11 cellular contexts compared by ENCODE assay signal in the genomic region with DNA sequence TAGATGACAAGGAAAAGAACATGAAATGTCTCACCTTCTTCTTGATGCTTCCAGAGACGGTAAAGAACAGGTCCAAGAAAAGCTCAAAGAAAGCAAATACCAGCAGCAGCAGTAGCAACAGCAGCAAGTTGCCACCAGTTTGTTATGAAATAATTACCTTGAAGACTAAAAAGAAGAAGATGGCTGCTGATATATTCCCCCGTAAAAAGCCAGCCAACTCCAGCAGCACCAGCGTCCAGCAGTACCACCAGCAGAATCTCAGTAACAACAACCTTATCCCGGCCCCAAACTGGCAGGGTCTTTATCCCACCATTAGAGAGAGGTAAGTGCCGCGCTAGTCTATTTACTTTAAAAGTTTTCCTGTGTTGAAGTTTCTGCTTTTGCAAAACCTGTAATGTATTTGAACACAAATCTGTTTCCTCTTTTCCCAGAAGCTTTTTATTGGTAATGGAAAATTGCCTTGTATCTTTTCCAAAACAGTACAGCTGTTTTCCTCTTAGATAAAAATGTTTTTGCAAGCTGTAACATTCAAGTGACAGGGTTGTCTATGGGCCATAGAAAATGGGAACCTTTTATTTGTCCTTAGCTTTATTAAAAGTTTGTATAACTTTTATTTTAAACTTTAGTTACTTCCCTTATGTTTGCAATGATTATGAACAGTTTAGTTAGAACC. TPM values are rescaled to one million over a fixed set of nuclear protein-coding genes. Genes with fewer than 3 reads are reported as not detected.
DNase-seq lines count a peak whose midpoint lies in the region; ATAC-seq and TF ChIP-seq lines count a peak whose summit lies in the region.
"Had no signal": no experiment of that assay in that cellular context is flagged by ENCODE, and none has a peak within 500 bp of the region (broad histone marks: within the 10 kb centered on the region; RNA-seq: fewer than 3 reads in every experiment).

No MANE protein-coding gene starts in this region.

- intact Hi-C loops in ovary (cut with DNase I) = no loop called here

- no peaks in the 10 kb centered on the region for H3K27me3 ChIP-seq in AG04450 (ENCODE audit: control insufficient read depth, insufficient read depth, low read length)
- no peaks in the 10 kb centered on the region for H3K27me3 ChIP-seq in ovary
- no peaks in the 10 kb centered on the region for H3K27me3 ChIP-seq in brain microvascular endothelial cell (replicated peaks)

- POLR2A ChIA-PET in AG04450 (lab: Yijun Ruan, JAX) = interaction anchor here (1.1 kb wide), 1 partner anchor 109 kb away, joined by 3 read pairs; no protein-coding TSS in a partner anchor

- DNase-seq in AG04450 (ENCODE audit: low read depth, low spot score) (no peak), NCI-H748 (lab: John Stamatoyannopoulos, UW; ENCODE audit: unreplicated experiment) (peak; percentile 64), fibroblast of pulmonary artery (ENCODE audit: low read depth) (peak; percentile 24), ovary (no peak), GM13977 (ENCODE audit: low spot score) (no peak), brain microvascular endothelial cell (no peak)
- no peak for DNase-seq in activated CD4-positive, alpha-beta T cell treated with anti-CD3 and anti-CD28 coated beads, Interleukin-2, amount 50 U/mL, for 48 hours
- DNase-seq: activated T-cell treated with anti-CD3 and anti-CD28 coated beads, Interleukin-2, amount 50 U/mL, for 24 hours; stimulated activated naive CD8-positive, alpha-beta T cell treated with anti-CD3 and anti-CD28 coated beads, Interleukin-15, amount 100 ng/mL, for 72 hours had no signal

- 3 to 8% (median 7%) methylated on average over 6 of the region's 6 CpGs for WGBS in ovary, 3 donors

- H3K4me1 ChIP-seq in ovary (ENCODE audit: insufficient read depth) = peaks cover 14% of the 10 kb centered on the region
- H3K4me1 ChIP-seq: Caco-2 had no signal

- in situ Hi-C loops in GM13977 (cut with MboI; ENCODE audit: low pct_unique_long_range_greater_than_20kb, low sequenced_read_pairs, unreplicated experiment) (no loop called here), brain microvascular endothelial cell (cut with HindIII; ENCODE audit: low pct_ligation_motif_present, low sequenced_read_pairs) (no loop called here)

- no peak for TF ChIP-seq CTCF in AG04450 (IDR thresholded peaks at IDR 0.05; ENCODE audit: low read depth, low read length)
- no peak for TF ChIP-seq CTCF in fibroblast of pulmonary artery (IDR thresholded peaks at IDR 0.05; ENCODE audit: low read length, missing control alignments)
- TF ChIP-seq CTCF in ovary (IDR thresholded peaks at IDR 0.05) = no peak
- TF ChIP-seq CTCF in GM13977 (IDR thresholded peaks at IDR 0.05; ENCODE audit: extremely low read depth, insufficient read depth, missing control alignments) = no peak
- TF ChIP-seq CTCF in brain microvascular endothelial cell (IDR thresholded peaks at IDR 0.05; ENCODE audit: low read depth, low read length, missing control alignments) = no peak

- H3K36me3 ChIP-seq in ovary (no peaks in the 10 kb centered on the region), brain microvascular endothelial cell (replicated peaks) (peaks cover 9% of the 10 kb centered on the region)

- H3K4me3 ChIP-seq in AG04450 (ENCODE audit: low read depth, low read length) = peak overlapping the region; percentile 57
- peak overlapping the region; percentile 47 for H3K4me3 ChIP-seq in fibroblast of pulmonary artery (replicated peaks; ENCODE audit: low read depth, low read length)
- peak overlapping the region; percentile 32 for H3K4me3 ChIP-seq in ovary
- H3K4me3 ChIP-seq in brain microvascular endothelial cell (ENCODE audit: low read depth, low read length) = no peak overlapping the region

- H3K9me3 ChIP-seq in AG04450 (ENCODE audit: control insufficient read depth, insufficient read depth, low read length) (no peaks in the 10 kb centered on the region), ovary (no peaks in the 10 kb centered on the region)
- H3K9me3 ChIP-seq: Caco-2 had no signal

- no peak for ATAC-seq in HG03469 (IDR thresholded peaks at IDR 0.05; ENCODE audit: unreplicated experiment)
- ATAC-seq: stimulated activated naive CD8-positive, alpha-beta T cell treated with anti-CD3 and anti-CD28 coated beads, Interleukin-15, amount 100 ng/mL, for 72 hours had no signal

- no peak overlapping the region for H3K27ac ChIP-seq in AG04450 (ENCODE audit: low read depth, low read length)
- H3K27ac ChIP-seq in ovary = peak overlapping the region in 1 of 2 donors; percentile 47
- no peak overlapping the region for H3K27ac ChIP-seq in brain microvascular endothelial cell

- CTCF ChIA-PET in AG04450 (lab: Charles Lee) = interaction anchor here (0.7 to 1.2 kb wide), 5 partner anchors 12 to 207 kb away, joined by 3 to 5 read pairs (median 3); no protein-coding TSS in a partner anchor

- no peak for TF ChIP-seq POLR2A in ovary (IDR thresholded peaks at IDR 0.05)

- no peak for TF ChIP-seq EP300 in ovary (IDR thresholded peaks at IDR 0.05)

RNA-seq across cellular contexts. Expression of a gene that starts 0.7 kb away (rescaled TPM):
- 49.3 and 55.5 TPM in 2 replicates for polyA plus RNA-seq in AG04450 (2011; rRNA removed)
- polyA minus RNA-seq in AG04450 (2011; rRNA and poly(A)+ RNA removed) = 72.2 and 76.7 TPM in 2 replicates
- 10 to 100 TPM; 18.8 to 34.0 (median 27.6) TPM for total RNA-seq in ovary
- 10 to 100 TPM; 14.1 to 26.9 TPM for polyA plus RNA-seq in ovary

Comparison
In these comparisons a context has a peak if more than half of its experiments do, and no peak if none do; other contexts are left out.
1. DNase-seq: peak in NCI-H748 (single experiment) and fibroblast of pulmonary artery (single experiment); none in AG04450 (single experiment), ovary (0 of 5), GM13977 (single experiment), activated CD4-positive, alpha-beta T cell treated with anti-CD3 and anti-CD28 coated beads, Interleukin-2, amount 50 U/mL, for 48 hours (0 of 2) and brain microvascular endothelial cell (single experiment).